Comparison of ENCODE assay signal across 8 cellular contexts in genomic region chr7:13990319-13990983, GRCh38. TPM values are rescaled to one million over a fixed set of nuclear protein-coding genes. Genes with fewer than 3 reads are reported as not detected.
A peak's percentile ranks its signal among the peaks of the same experiment; 100 is the strongest.
DNase-seq lines count a peak whose midpoint lies in the region; ATAC-seq, FAIRE-seq and TF ChIP-seq lines count a peak whose summit lies in the region.

No MANE protein-coding gene starts in this region.

- no peaks in the 10 kb centered on the region for H3K9me3 ChIP-seq in SK-N-SH
- no peaks in the 10 kb centered on the region for H3K9me3 ChIP-seq in left lung

- CTCF ChIA-PET in GM10248 (lab: Yijun Ruan, JAX) (interaction anchor here (0.9 to 1.1 kb wide), 2 partner anchors 10 to 11 kb away, joined by 3 read pairs; no protein-coding TSS in a partner anchor), HEK293T (lab: Yijun Ruan, JAX) (interaction anchor here (0.6 to 1.5 kb wide), 3 partner anchors 11 to 701 kb away, joined by 3 to 5 read pairs (median 5); no protein-coding TSS in a partner anchor), SK-N-SH (lab: Yijun Ruan, JAX) (interaction anchor here (0.7 to 3.6 kb wide), 22 partner anchors 10 to 701 kb away, joined by 3 to 34 read pairs (median 5); no protein-coding TSS in a partner anchor)

- peak; percentile 32 for DNase-seq in GM10248 (ENCODE audit: extremely low spot score)
- DNase-seq in HEK293T (ENCODE audit: extremely low spot score), result peak; percentile 22
- peak; percentile 14 for DNase-seq in NB4 (ENCODE audit: low read depth)
- DNase-seq in SK-N-SH, result peak; percentile 48
- DNase-seq in dorsolateral prefrontal cortex, result peak in 4 of 10 donors; percentile 25 to 50 (median 43)
- peak; percentile 57 to 74 for DNase-seq in left lung
- peak in 34 of 49 donors; percentile 4 to 75 (median 32) for DNase-seq in substantia nigra (lab: John Stamatoyannopoulos, UW)
- no peak for DNase-seq in urothelium cell line (ENCODE audit: low spot score)

- TF ChIP-seq CTCF in GM10248 (IDR thresholded peaks at IDR 0.05; ENCODE audit: control extremely low read depth, extremely low read depth, low read depth, missing control alignments) (no peak), NB4 (IDR thresholded peaks at IDR 0.05; ENCODE audit: low read depth, low read length) (no peak), SK-N-SH (IDR thresholded peaks at IDR 0.05) (no peak), dorsolateral prefrontal cortex (IDR thresholded peaks at IDR 0.05 in 54 of 56, conservative IDR thresholded peaks at IDR 0.05 in 2 of 56; ENCODE audit: low read depth in 1 of 56, partially characterized antibody in 56 of 56) (no peak), left lung (IDR thresholded peaks at IDR 0.05) (no peak)

- peak overlapping the region; percentile 95 for H3K4me2 ChIP-seq in SK-N-SH

- no peak for FAIRE-seq in urothelium cell line (lab: Jason Lieb, UNC)

- peaks cover 34% of the 10 kb centered on the region for H3F3A ChIP-seq in SK-N-SH (replicated peaks; ENCODE audit: insufficient read depth)

- peak overlapping the region; percentile 91 to 96 for H3K27ac ChIP-seq in SK-N-SH (ENCODE audit: low read depth in 2 of 2, low read length in 1 of 2)
- peak overlapping the region in 58 of 59 donors; percentile 24 to 95 (median 79) for H3K27ac ChIP-seq in dorsolateral prefrontal cortex
- peak overlapping the region; percentile 87 to 96 for H3K27ac ChIP-seq in left lung
- H3K27ac ChIP-seq in substantia nigra (ENCODE audit: low read depth, low read length, poor library complexity, severe bottlenecking), result peak overlapping the region; percentile 64

- peak overlapping the region; percentile 97 for H2AFZ ChIP-seq in SK-N-SH (ENCODE audit: low read depth)

- H3K27me3 ChIP-seq in SK-N-SH (ENCODE audit: insufficient read depth) (no peaks in the 10 kb centered on the region), dorsolateral prefrontal cortex (no peaks in the 10 kb centered on the region), left lung (peaks cover 0 to 21% of the 10 kb centered on the region in 2 donors)

- peak; percentile 50 for ATAC-seq in left lung

- 2% methylated on average over 24 of the region's 24 CpGs for WGBS in SK-N-SH (ENCODE audit: low lambda C conversion rate)

- peak overlapping the region; percentile 82 for H3K9ac ChIP-seq in SK-N-SH

- no peak for TF ChIP-seq POLR2A in NB4 (IDR thresholded peaks at IDR 0.05; ENCODE audit: extremely low read depth, insufficient read length)

- no peak for TF ChIP-seq RAD21 in SK-N-SH (IDR thresholded peaks at IDR 0.05; ENCODE audit: low read length)

- no peaks in the 10 kb centered on the region for H3K79me2 ChIP-seq in SK-N-SH (ENCODE audit: insufficient read depth)

- H4K20me1 ChIP-seq in SK-N-SH (ENCODE audit: insufficient read depth), result no peaks in the 10 kb centered on the region

- no peak for TF ChIP-seq EP300 in SK-N-SH (IDR thresholded peaks at IDR 0.05; ENCODE audit: borderline replicate concordance in 1 of 2, low read depth in 1 of 2, low read length in 1 of 2)

- intact Hi-C loops in dorsolateral prefrontal cortex (cut with DNase I) (loop anchor here in 1 of 2 donors (10.0 kb wide), 1 partner anchor 464 kb away; no protein-coding TSS in a partner anchor), left lung (cut with DNase I) (no loop called here)

- H3K4me1 ChIP-seq in SK-N-SH (ENCODE audit: control insufficient read depth in 1 of 2, insufficient read depth in 2 of 2, low read depth in 1 of 2, low read length in 1 of 2), result peaks cover 7 to 25% of the 10 kb centered on the region in 2 experiments; a peak in 2 of 4 replicates
- peaks cover 0 to 7% of the 10 kb centered on the region in 2 donors for H3K4me1 ChIP-seq in left lung

- POLR2A ChIA-PET in GM10248 (lab: Yijun Ruan, JAX) (no interaction called here), HEK293T (lab: Yijun Ruan, JAX) (interaction anchor here (1.1 to 2.0 kb wide), 4 partner anchors 10 to 82 kb away, joined by 3 to 6 read pairs (median 4); no protein-coding TSS in a partner anchor), SK-N-SH (lab: Yijun Ruan, JAX) (interaction anchor here (0.6 to 1.3 kb wide), 5 partner anchors 9 to 1896 kb away, joined by 3 to 4 read pairs (median 3); no protein-coding TSS in a partner anchor)

- no peaks in the 10 kb centered on the region for H3K9me2 ChIP-seq in SK-N-SH

- H3K36me3 ChIP-seq in SK-N-SH (replicated peaks in 1 of 2; ENCODE audit: control insufficient read depth in 1 of 2, insufficient read depth in 2 of 2, low read length in 1 of 2) (peaks cover 4 to 5% of the 10 kb centered on the region in 2 experiments), left lung (no peaks in the 10 kb centered on the region)

- H3K4me3 ChIP-seq in NB4 (ENCODE audit: low read depth, low read length), result no peak overlapping the region
- peak overlapping the region; percentile 91 to 100 for H3K4me3 ChIP-seq in SK-N-SH (ENCODE audit: low read depth in 2 of 2, low read length in 1 of 2)
- H3K4me3 ChIP-seq in dorsolateral prefrontal cortex, result peak overlapping the region; percentile 54 to 90 (median 76)
- peak overlapping the region; percentile 51 to 54 for H3K4me3 ChIP-seq in left lung

TF ChIP-seq in HEK293T, 16 proteins besides CTCF, POLR2A, EP300 and RAD21:
- TF ChIP-seq FOXM1 (IDR thresholded peaks at IDR 0.05; ENCODE audit: borderline replicate concordance) (0 out of 2 replicates have a peak, but pooled peaks have one; percentile 7), ZNF384 (IDR thresholded peaks at IDR 0.05) (no peak), PKNOX1 (IDR thresholded peaks at IDR 0.05) (peak; percentile 31; the same call in 1 of the 2 replicates)

TF ChIP-seq in SK-N-SH, 30 proteins besides CTCF, POLR2A, EP300 and RAD21:
- TF ChIP-seq EZH2phosphoT487 (IDR thresholded peaks at IDR 0.05; ENCODE audit: borderline replicate concordance, low read depth) (no peak), POLR2AphosphoS5 (IDR thresholded peaks at IDR 0.05; ENCODE audit: low read depth, low read length) (peak; percentile 57), TCF12 (IDR thresholded peaks at IDR 0.05) (0 out of 2 replicates have a peak, but pooled peaks have one; percentile 1), MAX (IDR thresholded peaks at IDR 0.05; ENCODE audit: low read depth) (peak; percentile 32; the same call in 1 of the 2 replicates), SIN3A (IDR thresholded peaks at IDR 0.05; ENCODE audit: borderline replicate concordance, low read depth, low read length) (peak; percentile 22; the same call in 1 of the 2 replicates), TEAD4 (IDR thresholded peaks at IDR 0.05; ENCODE audit: borderline replicate concordance, insufficient read depth) (no peak), REST (IDR thresholded peaks at IDR 0.05; ENCODE audit: low read depth, low read length) (0 out of 2 replicates have a peak, but pooled peaks have one; percentile 2)

RNA-seq across cellular contexts. Expression of gene ETV1, which starts 1.0 kb away (rescaled TPM):
- 22.3 and 24.9 TPM in 2 replicates for polyA plus RNA-seq in SK-N-SH (2012; rRNA removed)
- polyA plus RNA-seq in SK-N-SH (2012; cell fraction: cytosol; rRNA removed), result 14.7 and 21.9 TPM in 2 replicates
- 11.2 and 25.0 TPM in 2 replicates for polyA plus RNA-seq in SK-N-SH (2012; cell fraction: nucleus; rRNA removed)
- total RNA-seq in dorsolateral prefrontal cortex, result 10 to 100 TPM; 19.5 to 70.3 (median 38.4) TPM
- total RNA-seq in left lung, result 100 to 1,000 TPM in 1 of 2 donors, 10 to 100 TPM in 1; 61.6 to 134 TPM
